In genomic region chr3:183635431-183636220, GRCh38 we compare ENCODE assay signal across 8 cellular contexts. TPM values are rescaled to one million over a fixed set of nuclear protein-coding genes. Genes with fewer than 3 reads are reported as not detected.
DNase-seq lines count a peak whose midpoint lies in the region; ATAC-seq, FAIRE-seq and TF ChIP-seq lines count a peak whose summit lies in the region.

Gene KLHL24 (plus strand): TSS chr3:183635623. CDS start chr3:183650357, 14,734 bp downstream.

- H3K9ac ChIP-seq in mammary epithelial cell (ENCODE audit: insufficient read depth, low read length) = peak within 1 kb of the TSS; percentile 71
- H3K9ac ChIP-seq in iPS-20b (ENCODE audit: low read depth, low read length) = peak within 1 kb of the TSS; percentile 93

- CTCF ChIA-PET in mammary epithelial cell (lab: Charles Lee; ENCODE audit: low non-redundant PET) = no interaction called here

- H3K4me3 ChIP-seq in ACC112 (ENCODE audit: low read depth, low read length) = peak within 1 kb of the TSS; percentile 93
- H3K4me3 ChIP-seq in mammary epithelial cell (replicated peaks in 1 of 3; ENCODE audit: insufficient read depth in 1 of 3, low read depth in 2 of 3, low read length in 3 of 3) = peak within 1 kb of the TSS; percentile 79 to 98 (median 94)
- H3K4me3 ChIP-seq in iPS-20b (ENCODE audit: low read length) = peak within 1 kb of the TSS; percentile 95
- H3K4me3 ChIP-seq in small intestine (ENCODE audit: low read depth in 1 of 2, low read length in 2 of 2) = peak within 1 kb of the TSS; percentile 93 to 97

- H3K36me3 ChIP-seq in ACC112 (ENCODE audit: insufficient read depth, low read length) (no peaks in the 10 kb centered on the region), mammary epithelial cell (ENCODE audit: insufficient read depth, low read length) (no peaks in the 10 kb centered on the region), iPS-20b (ENCODE audit: insufficient read depth, low read depth, low read length) (no peaks in the 10 kb centered on the region), small intestine (ENCODE audit: control insufficient read depth in 2 of 2, insufficient read depth in 2 of 2, low read length in 2 of 2) (no peaks in the 10 kb centered on the region)

- H3K4me1 ChIP-seq in ACC112 (ENCODE audit: control insufficient read depth, insufficient read depth, low read length, unreplicated experiment) (peaks cover 3% of the 10 kb centered on the region), mammary epithelial cell (ENCODE audit: insufficient read depth, low read length) (peaks cover 4% of the 10 kb centered on the region), iPS-20b (ENCODE audit: insufficient read depth, low read length) (peaks cover 6% of the 10 kb centered on the region; the same call in 1 of the 2 replicates), small intestine (ENCODE audit: control insufficient read depth in 2 of 2, insufficient read depth in 1 of 2, low read depth in 1 of 2, low read length in 1 of 2) (peaks cover 3 to 4% of the 10 kb centered on the region in 2 donors)

- ATAC-seq in GM18870 (IDR thresholded peaks at IDR 0.05; ENCODE audit: unreplicated experiment) (peak; percentile 90), HG03135 (IDR thresholded peaks at IDR 0.05; ENCODE audit: unreplicated experiment) (peak; percentile 89)

- dilution Hi-C loops in mammary epithelial cell (cut with HindIII; ENCODE audit: low sequenced_read_pairs) = no loop called here

- BruUV-seq in mammary epithelial cell (replicated peaks; lab: Mats Ljungman, UMichigan) = no TSS peak

- in situ Hi-C loops in mammary epithelial cell (cut with MboI; ENCODE audit: low sequenced_read_pairs in 2 of 2) = no loop called here

- 1% methylated on average over 9 of the region's 76 CpGs for WGBS in mammary epithelial cell (ENCODE audit: low coverage, missing lambda C conversion rate)
- WGBS in small intestine, 3 donors = 0 to 1% (median 1%) methylated on average over 52 to 76 of the region's 76 CpGs

- H3K27ac ChIP-seq in ACC112 (ENCODE audit: low read depth, low read length) (peak within 1 kb of the TSS; percentile 63), VCaP (peak within 1 kb of the TSS; percentile 92), mammary epithelial cell (ENCODE audit: insufficient read depth, low read depth, low read length) (peak within 1 kb of the TSS; percentile 62), iPS-20b (ENCODE audit: low read length) (peak within 1 kb of the TSS; percentile 39), small intestine (ENCODE audit: low read depth in 1 of 2, low read length in 1 of 2) (peak within 1 kb of the TSS; percentile 98 to 100)

- H3K27me3 ChIP-seq in ACC112 (ENCODE audit: insufficient read depth, low read length) (no peaks in the 10 kb centered on the region), mammary epithelial cell (ENCODE audit: insufficient read depth, low read length) (no peaks in the 10 kb centered on the region), iPS-20b (ENCODE audit: insufficient read depth, low read length) (peaks cover 7% of the 10 kb centered on the region; the same call in 1 of the 2 replicates), small intestine (ENCODE audit: control insufficient read depth in 2 of 2, insufficient read depth in 2 of 2, low read length in 2 of 2) (no peaks in the 10 kb centered on the region)

- H4K20me1 ChIP-seq in mammary epithelial cell (ENCODE audit: insufficient read depth, low read length) = no peaks in the 10 kb centered on the region

- TF ChIP-seq CTCF in VCaP (conservative IDR thresholded peaks at IDR 0.05) (0 out of 2 replicates have a peak, but pooled peaks have one; percentile 7), mammary epithelial cell (conservative IDR thresholded peaks at IDR 0.05 in 1 of 2, IDR thresholded peaks at IDR 0.05 in 1 of 2; ENCODE audit: extremely low read depth in 1 of 2, insufficient read depth in 1 of 2, low read depth in 1 of 2, low read length in 2 of 2) (no peak)

- peak within 1 kb of the TSS; percentile 88 for H3K4me2 ChIP-seq in mammary epithelial cell (ENCODE audit: insufficient read depth, low read depth, low read length)

- no peak for FAIRE-seq in small intestine (lab: Jason Lieb, UNC)

- H3K79me2 ChIP-seq in ACC112 (ENCODE audit: control insufficient read depth, insufficient read depth, low read length, unreplicated experiment) (no peaks in the 10 kb centered on the region), mammary epithelial cell (ENCODE audit: insufficient read depth, low read length) (peaks cover 3% of the 10 kb centered on the region)

- DNase-seq in NCI-H2196 (lab: John Stamatoyannopoulos, UW; ENCODE audit: unreplicated experiment) (peak; percentile 97), mammary epithelial cell (peak; percentile 88), small intestine (peak; percentile 96)

- H2AFZ ChIP-seq in ACC112 (ENCODE audit: low read length, unreplicated experiment) (peak within 1 kb of the TSS; percentile 99), mammary epithelial cell (ENCODE audit: low read depth, low read length) (peak within 1 kb of the TSS; percentile 89)

- intact Hi-C loops in mammary epithelial cell (cut with micrococcal nuclease) = loop anchor here (1.0 to 5.0 kb wide), 4 partner anchors 63 to 168 kb away; no protein-coding TSS in a partner anchor

- H3K9me3 ChIP-seq in mammary epithelial cell (replicated peaks; ENCODE audit: insufficient read depth, low read length) (no peaks in the 10 kb centered on the region), iPS-20b (ENCODE audit: insufficient read depth, low read depth, low read length) (no peaks in the 10 kb centered on the region), small intestine (ENCODE audit: control insufficient read depth, low read depth) (no peaks in the 10 kb centered on the region)

RNA-seq across cellular contexts. Expression of gene KLHL24, which starts in this region (rescaled TPM):
- 100 to 1,000 TPM in 1 of 2 donors, 10 to 100 TPM in 1; 10.2 to 100 TPM for total RNA-seq in mammary epithelial cell
- polyA plus RNA-seq in mammary epithelial cell = 2.9 TPM
- 12.6 TPM for polyA minus RNA-seq in mammary epithelial cell
- polyA plus RNA-seq in small intestine = 10 to 100 TPM in 2 of 3 donors, 1 to 10 TPM in 1; 8.1 to 13.2 (median 11.6) TPM

Comparison
In these comparisons a context has a peak if more than half of its experiments do, and no peak if none do; other contexts are left out.
1. Peak in every context shown above with its lines: DNase-seq, ATAC-seq, H3K4me3 ChIP-seq and H3K27ac ChIP-seq.
2. H3K27ac ChIP-seq: peak in every context shown above with its lines; median percentile 99 in small intestine; 92 in VCaP; 63 in ACC112; 62 in mammary epithelial cell; 39 in iPS-20b.